In genomic region chr12:104121001-104121400, GRCh38 we compare ENCODE assay signal across 16 cellular contexts. TPM values are rescaled to one million over a fixed set of nuclear protein-coding genes. Genes with fewer than 3 reads are reported as not detected.
DNase-seq lines count a peak whose midpoint lies in the region; ATAC-seq, FAIRE-seq and TF ChIP-seq lines count a peak whose summit lies in the region.
"Had no signal": no experiment of that assay in that cellular context is flagged by ENCODE, and none has a peak within 500 bp of the region (broad histone marks: within the 10 kb centered on the region; RNA-seq: fewer than 3 reads in every experiment).

No MANE protein-coding gene starts in this region.

- peaks cover 57% of the 10 kb centered on the region for H3K4me1 Mint-ChIP-seq in HFFc6 (ENCODE audit: low read depth)

- intact Hi-C loops in OCI-LY7 (cut with micrococcal nuclease; ENCODE audit: unreplicated experiment) = no loop called here

- no peak overlapping the region for H2AFZ ChIP-seq in MM.1S (ENCODE audit: low read length)
- H2AFZ ChIP-seq in OCI-LY7 (ENCODE audit: low read length) = no peak overlapping the region

- no peak overlapping the region for H3K4me3 ChIP-seq in A549
- H3K4me3 ChIP-seq in brain microvascular endothelial cell (ENCODE audit: low read depth, low read length) = no peak overlapping the region
- no peak overlapping the region for H3K4me3 ChIP-seq in MM.1S (ENCODE audit: low read length)
- H3K4me3 ChIP-seq in OCI-LY7 (ENCODE audit: low read depth, low read length, poor library complexity, severe bottlenecking) = no peak overlapping the region
- H3K4me3 ChIP-seq in H7 (ENCODE audit: insufficient read depth, low read depth, low read length) = no peak overlapping the region
- H3K4me3 ChIP-seq: esophagus squamous epithelium, lower lobe of right lung, sigmoid colon, vagina had no signal

- DNase-seq in A549 (ENCODE audit: low read depth in 1 of 2, low spot score in 1 of 2) (peak; percentile 36 to 50), HFFc6 (peak; percentile 77), brain microvascular endothelial cell (peak; percentile 40), kidney glomerular epithelial cell (lab: John Stamatoyannopoulos, UW) (peak; percentile 75), MM.1S (no peak), OCI-LY7 (ENCODE audit: low spot score) (no peak), H7 (no peak), KG1 (lab: John Stamatoyannopoulos, UW) (no peak)
- DNase-seq: anterior cingulate cortex, esophagus squamous epithelium, lower lobe of right lung, NCI-H1048, NCI-H82, sigmoid colon had no signal

- POLR2A ChIA-PET in A549 (lab: Yijun Ruan, JAX) = interaction anchor here (0.9 to 1.4 kb wide), 3 partner anchors 17 to 191 kb away, joined by 4 to 6 read pairs (median 5); partner anchors contain the start of genes HSP90B1 and NFYB
- POLR2A ChIA-PET in OCI-LY7 (lab: Charles Lee) = interaction anchor here (0.7 to 1.5 kb wide), 5 partner anchors 10 to 408 kb away, joined by 3 to 5 read pairs (median 3); no protein-coding TSS in a partner anchor

- H3K4me2 ChIP-seq in A549 (peak overlapping the region; percentile 61), MM.1S (ENCODE audit: low read depth, low read length) (no peak overlapping the region), OCI-LY7 (ENCODE audit: low read length) (no peak overlapping the region)

- peak overlapping the region; percentile 71 for H3K4me3 Mint-ChIP-seq in HFFc6
- H3K4me3 Mint-ChIP-seq: T-helper 2 cell treated with Interferon-gamma antibody and Interleukin-4, amounts not matched to agents 5 μg/mL and 100 μg/mL, for 36 hours had no signal

- H4K20me1 ChIP-seq in MM.1S (ENCODE audit: insufficient read depth, low read length) = no peaks in the 10 kb centered on the region
- H4K20me1 ChIP-seq in OCI-LY7 (ENCODE audit: insufficient read depth, low read length) = no peaks in the 10 kb centered on the region

- no peaks in the 10 kb centered on the region for H3K9me2 ChIP-seq in MM.1S (replicated peaks; ENCODE audit: insufficient read depth, low read length)
- H3K9me2 ChIP-seq in OCI-LY7 (ENCODE audit: insufficient read depth, low read length) = no peaks in the 10 kb centered on the region

- in situ Hi-C loops in brain microvascular endothelial cell (cut with HindIII; ENCODE audit: low pct_ligation_motif_present, low sequenced_read_pairs) = no loop called here

- FAIRE-seq in A549 (lab: Jason Lieb, UNC) = peak; percentile 86

- no TSS peak for BruUV-seq in OCI-LY7 (replicated peaks; lab: Mats Ljungman, UMichigan)

- peaks cover 43% of the 10 kb centered on the region for H3K36me3 Mint-ChIP-seq in HFFc6 (ENCODE audit: low read depth)

- H3K27ac Mint-ChIP-seq in HFFc6 = peak overlapping the region; percentile 49
- H3K27ac Mint-ChIP-seq: T-helper 2 cell treated with Interferon-gamma antibody and Interleukin-4, amounts not matched to agents 5 μg/mL and 100 μg/mL, for 36 hours had no signal

- TF ChIP-seq EP300 in A549 (IDR thresholded peaks at IDR 0.05) = no peak

- ATAC-seq in A549 = peak; percentile 95 to 96; a peak in 5 of 6 replicates

- H3K9me3 ChIP-seq in A549 (no peaks in the 10 kb centered on the region), MM.1S (replicated peaks; ENCODE audit: insufficient read depth, low read length) (no peaks in the 10 kb centered on the region), OCI-LY7 (ENCODE audit: low read length) (no peaks in the 10 kb centered on the region)
- H3K9me3 ChIP-seq: esophagus squamous epithelium, lower lobe of right lung, sigmoid colon, vagina had no signal

- peaks cover 14% of the 10 kb centered on the region for H3K36me3 ChIP-seq in brain microvascular endothelial cell (replicated peaks)
- no peaks in the 10 kb centered on the region; the same call in 1 of the 2 replicates for H3K36me3 ChIP-seq in MM.1S (replicated peaks; ENCODE audit: insufficient read depth, low read length)
- H3K36me3 ChIP-seq in OCI-LY7 (ENCODE audit: insufficient read depth, low read length) = peaks cover 88% of the 10 kb centered on the region
- H3K36me3 ChIP-seq in H7 (replicated peaks; ENCODE audit: control insufficient read depth, insufficient read depth, low read length) = peaks cover 9% of the 10 kb centered on the region

- H3K27me3 ChIP-seq in brain microvascular endothelial cell (replicated peaks) (no peaks in the 10 kb centered on the region), MM.1S (replicated peaks; ENCODE audit: insufficient read depth, low read length) (no peaks in the 10 kb centered on the region), H7 (ENCODE audit: control insufficient read depth, insufficient read depth, low read length) (no peaks in the 10 kb centered on the region)
- H3K27me3 ChIP-seq: esophagus squamous epithelium, sigmoid colon, vagina had no signal

- CTCF ChIA-PET in A549 (lab: Yijun Ruan, JAX) (interaction anchor here (0.7 to 2.6 kb wide), 7 partner anchors 10 to 253 kb away, joined by 3 to 14 read pairs (median 3); no protein-coding TSS in a partner anchor), OCI-LY7 (lab: Charles Lee; ENCODE audit: unreplicated experiment) (no interaction called here)

- H3K79me2 ChIP-seq in MM.1S (ENCODE audit: low read length) (no peaks in the 10 kb centered on the region), OCI-LY7 (ENCODE audit: insufficient read depth, low read depth, low read length) (no peaks in the 10 kb centered on the region)

- H3F3A ChIP-seq in MM.1S (ENCODE audit: insufficient read depth, low read length) = no peaks in the 10 kb centered on the region

- H3K9ac ChIP-seq in MM.1S (ENCODE audit: low read length) = no peak overlapping the region

- no peaks in the 10 kb centered on the region for H3K9me3 Mint-ChIP-seq in HFFc6
- H3K9me3 Mint-ChIP-seq: T-helper 2 cell treated with Interferon-gamma antibody and Interleukin-4, amounts not matched to agents 5 μg/mL and 100 μg/mL, for 36 hours had no signal

- no peaks in the 10 kb centered on the region for H3K27me3 Mint-ChIP-seq in HFFc6 (ENCODE audit: insufficient read depth)

- TF ChIP-seq CTCF in A549 (IDR thresholded peaks at IDR 0.05) (no peak), HFFc6 (IDR thresholded peaks at IDR 0.05) (no peak), brain microvascular endothelial cell (IDR thresholded peaks at IDR 0.05; ENCODE audit: low read depth, low read length, missing control alignments) (no peak), MM.1S (IDR thresholded peaks at IDR 0.05; ENCODE audit: low read length) (no peak), OCI-LY7 (conservative IDR thresholded peaks at IDR 0.05; ENCODE audit: low read length) (no peak)

- no peak for TF ChIP-seq RAD21 in A549 (conservative IDR thresholded peaks at IDR 0.05 in 1 of 2, IDR thresholded peaks at IDR 0.05 in 1 of 2)

- H3K4me1 ChIP-seq in A549 (peaks cover 56% of the 10 kb centered on the region), MM.1S (ENCODE audit: low read length) (no peaks in the 10 kb centered on the region), OCI-LY7 (ENCODE audit: insufficient read depth, low read length, poor library complexity, severe bottlenecking) (no peaks in the 10 kb centered on the region)
- H3K4me1 ChIP-seq: lower lobe of right lung, vagina had no signal

- no peak for TF ChIP-seq POLR2A in A549 (IDR thresholded peaks at IDR 0.05; ENCODE audit: low read length)

- H3K27ac ChIP-seq in A549 (peak overlapping the region; percentile 28; a peak in 2 of 6 replicates), brain microvascular endothelial cell (peak overlapping the region; percentile 8), MM.1S (ENCODE audit: low read length) (no peak overlapping the region), OCI-LY7 (ENCODE audit: low read depth, low read length, poor library complexity, severe bottlenecking) (no peak overlapping the region)
- H3K27ac ChIP-seq: esophagus squamous epithelium, lower lobe of right lung, vagina had no signal

TF ChIP-seq in A549, 52 proteins besides CTCF, POLR2A, EP300 and RAD21 (continues in another document):
- TF ChIP-seq BCL3 (IDR thresholded peaks at IDR 0.05) = no peak
- TF ChIP-seq KDM1A (IDR thresholded peaks at IDR 0.05; ENCODE audit: low read depth) = no peak
- TF ChIP-seq PHF8 (IDR thresholded peaks at IDR 0.05; ENCODE audit: borderline replicate concordance, low read depth) = no peak
- no peak for TF ChIP-seq CEBPB (IDR thresholded peaks at IDR 0.05)
- TF ChIP-seq TP53 (CRISPR knock-in tag; IDR thresholded peaks at IDR 0.05) = no peak
- TF ChIP-seq NPAS2 (CRISPR knock-in tag; IDR thresholded peaks at IDR 0.05; ENCODE audit: borderline replicate concordance) = no peak
- no peak for TF ChIP-seq HDAC2 (IDR thresholded peaks at IDR 0.05)
- TF ChIP-seq RCOR1 (IDR thresholded peaks at IDR 0.05; ENCODE audit: low read depth, low read length) = no peak
- no peak for TF ChIP-seq NFE2L2 (conservative IDR thresholded peaks at IDR 0.05; ENCODE audit: low read length)

RNA-seq across cellular contexts. Expression of gene NFYB, which starts 17.0 kb away (rescaled TPM):
- polyA plus RNA-seq in A549 (2011; rRNA removed) (40.0 and 70.2 TPM in 2 replicates), A549 (2017; fragmentation: RNase III; extraction: RNeasy Plus Mini Kit Qiagen cat#74134 plus additional on column Dnase treatment) (45.2 to 48.3 TPM (median 45.4 TPM) in 3 replicates)
- polyA plus RNA-seq in A549 (2012; cell fraction: cytosol; rRNA removed) = 16.4 and 16.7 TPM in 2 replicates
- polyA plus RNA-seq in A549 (2012; cell fraction: nucleus; rRNA removed) = 7.2 and 10.8 TPM in 2 replicates
- 9.0 and 13.7 TPM in 2 replicates for polyA minus RNA-seq in A549 (2011; rRNA and poly(A)+ RNA removed)
- 10 to 100 TPM; 20.0 to 33.3 (median 27.0) TPM for total RNA-seq in HFFc6 (2021; fragmentation: NEBNext Ultra II Directional; extraction: Animal tissue kit (Norgen Biotek cat#: 25700))
- total RNA-seq in OCI-LY7 (2014; rRNA removed; shearing (Covaris generic)) = 21.6 and 30.2 TPM in 2 replicates
- total RNA-seq in OCI-LY7 (2022) = 38.5 and 40.3 TPM in 2 replicates
- total RNA-seq in H7 (2014; rRNA removed; shearing (Covaris generic)) = 22.5 and 35.2 TPM in 2 replicates

RNA-seq across cellular contexts. Expression of gene HCFC2, which starts 56.7 kb away (rescaled TPM):
- polyA plus RNA-seq in A549 (2011; rRNA removed) = 10.0 and 10.6 TPM in 2 replicates
- polyA plus RNA-seq in A549 (2012; cell fraction: cytosol; rRNA removed) = 2.6 and 2.7 TPM in 2 replicates
- polyA plus RNA-seq in A549 (2012; cell fraction: nucleus; rRNA removed) = 1.8 and 2.0 TPM in 2 replicates
- polyA plus RNA-seq in A549 (2017; fragmentation: RNase III; extraction: RNeasy Plus Mini Kit Qiagen cat#74134 plus additional on column Dnase treatment) = 5.0 to 5.8 TPM (median 5.0 TPM) in 3 replicates
- 4.8 and 5.3 TPM in 2 replicates for polyA minus RNA-seq in A549 (2011; rRNA and poly(A)+ RNA removed)
- 10 to 100 TPM; 19.6 to 23.8 (median 21.9) TPM for total RNA-seq in HFFc6 (2021; fragmentation: NEBNext Ultra II Directional; extraction: Animal tissue kit (Norgen Biotek cat#: 25700))
- total RNA-seq in OCI-LY7 (2014; rRNA removed; shearing (Covaris generic)) = 8.7 and 14.6 TPM in 2 replicates
- total RNA-seq in OCI-LY7 (2022) = 11.8 and 14.2 TPM in 2 replicates
- total RNA-seq in H7 (2014; rRNA removed; shearing (Covaris generic)) = 1.5 and 1.8 TPM in 2 replicates

Comparison
In these comparisons a context has a peak if more than half of its experiments do, and no peak if none do; other contexts are left out.
1. DNase-seq: peak in A549 (2 of 2), HFFc6 (single experiment), brain microvascular endothelial cell (single experiment) and kidney glomerular epithelial cell (single experiment); none in MM.1S (single experiment), OCI-LY7 (single experiment), H7 (single experiment) and KG1 (single experiment).
2. H3K27ac ChIP-seq: peak in A549 (2 of 2) and brain microvascular endothelial cell (single experiment); none in MM.1S (single experiment) and OCI-LY7 (single experiment).